ENCODE assay signal across 9 cellular contexts in the genomic region with DNA sequence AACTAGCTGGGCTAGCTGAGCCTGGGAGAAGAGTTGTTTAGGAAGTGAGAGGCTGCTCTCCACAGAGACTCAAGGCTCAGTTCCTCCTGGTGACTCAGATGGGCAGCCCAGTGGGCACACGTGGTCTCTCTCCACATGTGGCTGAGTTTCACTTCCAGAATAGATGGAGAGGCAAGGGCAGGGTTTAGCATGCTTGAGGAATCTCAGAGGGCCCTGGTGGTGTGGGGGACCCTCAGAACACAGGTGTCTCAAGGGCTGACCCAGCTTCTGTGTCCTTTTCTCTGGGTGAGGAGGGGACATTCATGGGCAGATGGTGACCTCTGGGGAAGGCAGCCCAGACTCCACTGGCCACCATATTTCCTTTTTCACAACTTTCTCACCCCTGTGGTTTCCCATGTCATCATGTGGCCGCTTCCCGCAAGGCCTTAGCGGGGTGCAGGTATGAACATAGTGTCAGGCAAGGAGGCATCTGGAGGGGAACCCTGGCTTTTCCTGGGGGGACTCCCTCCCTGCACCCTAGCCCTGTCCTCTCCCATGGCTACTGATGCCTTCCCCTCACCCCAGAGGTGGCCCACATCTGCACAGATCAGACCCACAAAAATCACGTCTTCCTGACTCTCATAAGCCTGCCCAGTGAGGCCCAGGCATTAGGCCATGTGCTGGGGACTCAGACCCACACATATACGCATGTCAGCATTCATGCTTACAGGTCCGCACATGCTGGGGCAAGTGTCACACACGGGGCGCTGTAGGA. TPM values are rescaled to one million over a fixed set of nuclear protein-coding genes. Genes with fewer than 3 reads are reported as not detected.
DNase-seq lines count a peak whose midpoint lies in the region; ATAC-seq, FAIRE-seq and TF ChIP-seq lines count a peak whose summit lies in the region.
"Had no signal": no experiment of that assay in that cellular context is flagged by ENCODE, and none has a peak within 500 bp of the region (broad histone marks: within the 10 kb centered on the region; RNA-seq: fewer than 3 reads in every experiment).

No MANE protein-coding gene starts in this region.

- TF ChIP-seq CTCF in kidney (IDR thresholded peaks at IDR 0.05; ENCODE audit: borderline replicate concordance, extremely low read depth, insufficient read depth) = no peak
- no peak for TF ChIP-seq CTCF in thyroid gland (IDR thresholded peaks at IDR 0.05)

- ATAC-seq in GM18508 (IDR thresholded peaks at IDR 0.05; ENCODE audit: insufficient read depth, unreplicated experiment) (peak; percentile 34), HG02642 (IDR thresholded peaks at IDR 0.05; ENCODE audit: poor library complexity, unreplicated experiment) (peak; percentile 44)

- peaks cover 0 to 13% of the 10 kb centered on the region in 2 donors for H3K4me1 ChIP-seq in kidney (ENCODE audit: control insufficient read depth in 1 of 2, insufficient read depth in 1 of 2, low read depth in 1 of 2, low read length in 2 of 2)
- H3K4me1 ChIP-seq in thyroid gland = peaks cover 6 to 14% of the 10 kb centered on the region in 2 donors
- H3K4me1 ChIP-seq in small intestine (ENCODE audit: control insufficient read depth in 2 of 2, insufficient read depth in 1 of 2, low read depth in 1 of 2, low read length in 1 of 2) = peaks cover 0 to 4% of the 10 kb centered on the region in 2 donors

- no peaks in the 10 kb centered on the region for H3K9me3 ChIP-seq in kidney (ENCODE audit: control insufficient read depth in 1 of 2, low read length in 2 of 2)
- no peaks in the 10 kb centered on the region for H3K9me3 ChIP-seq in thyroid gland
- no peaks in the 10 kb centered on the region for H3K9me3 ChIP-seq in small intestine (ENCODE audit: control insufficient read depth, low read depth)

- no peak overlapping the region for H3K9ac ChIP-seq in kidney (ENCODE audit: low read length in 2 of 2)
- H3K9ac ChIP-seq: KMS-11 had no signal

- H3K36me3 ChIP-seq in kidney (ENCODE audit: control insufficient read depth in 1 of 2, insufficient read depth in 2 of 2, low read length in 2 of 2) (peaks cover 8 to 11% of the 10 kb centered on the region in 2 donors), thyroid gland (peaks cover 27 to 30% of the 10 kb centered on the region in 2 donors), small intestine (ENCODE audit: control insufficient read depth in 2 of 2, insufficient read depth in 2 of 2, low read length in 2 of 2) (peaks cover 2 to 4% of the 10 kb centered on the region in 2 donors)

- H3K4me3 ChIP-seq in kidney (ENCODE audit: low read length in 2 of 2) (no peak overlapping the region), thyroid gland (replicated peaks in 1 of 3) (no peak overlapping the region), small intestine (ENCODE audit: low read depth in 1 of 2, low read length in 2 of 2) (no peak overlapping the region)

- no peak for TF ChIP-seq POLR2A in thyroid gland (IDR thresholded peaks at IDR 0.05)

- FAIRE-seq in kidney (lab: Jason Lieb, UNC) (no peak), small intestine (lab: Jason Lieb, UNC) (no peak)

- 83 to 92% methylated on average over 8 to 9 of the region's 9 CpGs for WGBS in thyroid gland, 2 donors
- 73 to 83% (median 77%) methylated on average over 9 of the region's 9 CpGs for WGBS in small intestine, 3 donors

- intact Hi-C loops in kidney (cut with DNase I) (no loop called here), thyroid gland (cut with DNase I) (loop anchor here (5.0 kb wide), 1 partner anchor 146 kb away; no protein-coding TSS in a partner anchor)

- DNase-seq in OCI-M1 (lab: John Stamatoyannopoulos, UW) (peak; percentile 44), hippocampal formation (lab: John Stamatoyannopoulos, UW) (peak; percentile 10 to 46), kidney (no peak), thyroid gland (no peak), small intestine (no peak)
- DNase-seq in activated CD4-positive, alpha-beta T cell treated with anti-CD3 and anti-CD28 coated beads, Interleukin-2, amount 50 U/mL, for 1 hour = no peak

- no peaks in the 10 kb centered on the region for H3K27me3 ChIP-seq in thyroid gland
- no peaks in the 10 kb centered on the region for H3K27me3 ChIP-seq in small intestine (ENCODE audit: control insufficient read depth in 2 of 2, insufficient read depth in 2 of 2, low read length in 2 of 2)

- H3K27ac ChIP-seq in kidney (ENCODE audit: low read depth in 2 of 2, low read length in 2 of 2) = no peak overlapping the region
- no peak overlapping the region for H3K27ac ChIP-seq in thyroid gland
- H3K27ac ChIP-seq in small intestine (ENCODE audit: low read depth in 1 of 2, low read length in 1 of 2) = no peak overlapping the region
- H3K27ac ChIP-seq: KMS-11 had no signal

RNA-seq across cellular contexts. Expression of gene GRN, which starts 3.3 kb away (rescaled TPM):
- total RNA-seq in kidney (353 TPM), thyroid gland (100 to 1,000 TPM; 259 to 292 (median 264) TPM)
- polyA plus RNA-seq in kidney (ENCODE audit: insufficient read depth, low read depth, low replicate concordance) (235 TPM), small intestine (100 to 1,000 TPM in 1 of 3 donors, 10 to 100 TPM in 2; 82.3 to 137 (median 85.9) TPM)

RNA-seq across cellular contexts. Expression of gene FAM171A2, which starts 15.2 kb away (rescaled TPM):
- total RNA-seq in kidney (0.94 TPM), thyroid gland (10 to 100 TPM in 2 of 4 donors, 1 to 10 TPM in 2; 7.1 to 15.0 (median 10.4) TPM)
- polyA plus RNA-seq in kidney (ENCODE audit: insufficient read depth, low read depth, low replicate concordance) (1.6 TPM), small intestine (under 1 TPM in 1 of 3 donors, not detected in 2; 0.87 TPM)

RNA-seq across cellular contexts. Expression of gene SLC25A39, which starts 23.8 kb away (rescaled TPM):
- total RNA-seq in kidney = 107 TPM
- 389 TPM for polyA plus RNA-seq in kidney (ENCODE audit: insufficient read depth, low read depth, low replicate concordance)
- 100 to 1,000 TPM in 2 of 4 donors, 10 to 100 TPM in 2; 82.5 to 201 (median 144) TPM for total RNA-seq in thyroid gland
- polyA plus RNA-seq in small intestine = 100 to 1,000 TPM; 126 to 165 (median 153) TPM

RNA-seq across cellular contexts. Expression of gene RUNDC3A, which starts 40.0 kb away (rescaled TPM):
- total RNA-seq in kidney = 2.2 TPM
- 6.4 TPM for polyA plus RNA-seq in kidney (ENCODE audit: insufficient read depth, low read depth, low replicate concordance)
- 1 to 10 TPM in 3 of 4 donors, under 1 TPM in 1; 0.89 to 4.1 (median 2.1) TPM for total RNA-seq in thyroid gland
- polyA plus RNA-seq in small intestine = 1 to 10 TPM; 1.1 to 6.4 (median 1.1) TPM

RNA-seq across cellular contexts. Expression of gene ITGA2B, which starts 41.0 kb away (rescaled TPM):
- total RNA-seq in kidney (1.7 TPM), thyroid gland (1 to 10 TPM; 2.0 to 4.6 (median 3.3) TPM)
- polyA plus RNA-seq in kidney (ENCODE audit: insufficient read depth, low read depth, low replicate concordance) (0.67 TPM), small intestine (under 1 TPM in 2 of 3 donors, not detected in 1; 0.27 to 0.31 TPM)

Comparison
In these comparisons a context has a peak if more than half of its experiments do, and no peak if none do; other contexts are left out.
1. DNase-seq: peak in OCI-M1 (single experiment) and hippocampal formation (2 of 2); none in kidney (single experiment), activated CD4-positive, alpha-beta T cell treated with anti-CD3 and anti-CD28 coated beads, Interleukin-2, amount 50 U/mL, for 1 hour (single experiment), thyroid gland (0 of 2) and small intestine (single experiment).